11 cellular contexts compared by ENCODE assay signal in the genomic region with DNA sequence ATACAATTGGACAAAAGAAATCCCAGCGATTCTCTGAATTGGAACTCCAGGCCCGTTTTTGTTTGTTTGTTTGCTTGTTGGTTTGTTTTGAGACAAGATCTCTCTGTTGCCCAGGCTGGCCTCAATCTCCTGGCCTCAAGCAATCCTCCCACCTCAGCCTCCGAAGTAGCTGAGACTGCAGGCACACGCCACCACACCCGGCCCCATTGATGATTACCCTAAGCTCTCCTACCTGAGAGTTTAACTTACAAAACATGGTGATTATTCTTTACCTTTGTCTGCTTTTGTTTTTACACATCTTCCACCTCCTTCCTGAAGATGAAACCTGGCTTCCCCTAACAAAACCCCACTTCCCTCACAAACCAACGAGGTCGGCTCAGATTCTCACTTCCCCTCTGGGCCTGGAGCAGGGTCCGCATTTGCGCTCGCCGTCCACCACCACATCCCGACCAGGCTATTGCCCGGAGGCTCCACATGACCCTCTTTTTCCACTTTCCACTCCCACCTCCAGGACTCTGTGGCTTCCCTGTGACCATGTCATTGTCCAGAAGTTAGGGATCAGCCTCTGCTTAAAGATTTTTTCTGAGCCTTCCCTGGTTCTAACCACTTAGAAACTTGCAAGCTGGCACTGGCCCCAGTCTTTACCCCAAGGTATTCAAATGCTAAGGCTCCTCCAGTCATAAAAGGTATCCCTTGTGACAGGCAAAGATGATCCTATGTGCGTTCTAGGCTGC. TPM values are rescaled to one million over a fixed set of nuclear protein-coding genes. Genes with fewer than 3 reads are reported as not detected.
A peak's percentile ranks its signal among the peaks of the same experiment; 100 is the strongest.
DNase-seq lines count a peak whose midpoint lies in the region; ATAC-seq and TF ChIP-seq lines count a peak whose summit lies in the region.
"Had no signal": no experiment of that assay in that cellular context is flagged by ENCODE, and none has a peak within 500 bp of the region (broad histone marks: within the 10 kb centered on the region; RNA-seq: fewer than 3 reads in every experiment).

No MANE protein-coding gene starts in this region.

- WGBS in sigmoid colon, 2 donors, result 61 to 80% methylated on average over 14 of the region's 14 CpGs

- H3K4me1 Mint-ChIP-seq in CD4-positive, alpha-beta memory T cell, result peaks cover 58 to 95% (median 81%) of the 10 kb centered on the region in 4 donors

- TF ChIP-seq EP300 in sigmoid colon (IDR thresholded peaks at IDR 0.05), result no peak

- H3K27ac ChIP-seq in CD4-positive, alpha-beta memory T cell (ENCODE audit: low read depth, low read length), result no peak overlapping the region
- H3K27ac ChIP-seq in left lung (peak overlapping the region in 1 of 2 donors; percentile 43), sigmoid colon (no peak overlapping the region), PC-3 (ENCODE audit: low read length) (no peak overlapping the region)

- H3K9me2 ChIP-seq in PC-3 (replicated peaks; ENCODE audit: low read length), result no peaks in the 10 kb centered on the region

- CTCF ChIA-PET in CD4-positive, alpha-beta memory T cell (lab: Charles Lee; ENCODE audit: partially characterized antibody), result interaction anchor here (0.9 to 1.8 kb wide), 4 partner anchors 15 to 226 kb away, joined by 3 read pairs; a partner anchor contains a TSS
- CTCF ChIA-PET in PC-3 (lab: Charles Lee), result no interaction called here

- H2AFZ ChIP-seq in PC-3 (ENCODE audit: low read length), result no peak overlapping the region

- no peaks in the 10 kb centered on the region for H3K36me3 ChIP-seq in CD4-positive, alpha-beta memory T cell (ENCODE audit: insufficient read depth, low read length)
- H3K36me3 ChIP-seq in left lung, result no peaks in the 10 kb centered on the region
- no peaks in the 10 kb centered on the region for H3K36me3 ChIP-seq in sigmoid colon
- H3K36me3 ChIP-seq in PC-3 (ENCODE audit: low read depth, low read length), result no peaks in the 10 kb centered on the region

- H3K27me3 Mint-ChIP-seq in CD4-positive, alpha-beta memory T cell, result no peaks in the 10 kb centered on the region

- ATAC-seq in GM21423 (IDR thresholded peaks at IDR 0.05; ENCODE audit: unreplicated experiment) (peak; percentile 54), left lung (peak; percentile 6), PC-3 (no peak)

- H3K27me3 ChIP-seq in CD4-positive, alpha-beta memory T cell (ENCODE audit: insufficient read depth, low read length), result no peaks in the 10 kb centered on the region
- H3K27me3 ChIP-seq in left lung, result no peaks in the 10 kb centered on the region
- H3K27me3 ChIP-seq in sigmoid colon, result no peaks in the 10 kb centered on the region
- no peaks in the 10 kb centered on the region for H3K27me3 ChIP-seq in PC-3 (ENCODE audit: low read length)

- no peaks in the 10 kb centered on the region for H3K9me3 ChIP-seq in CD4-positive, alpha-beta memory T cell (ENCODE audit: control insufficient read depth in 1 of 2, low read length in 2 of 2)
- no peaks in the 10 kb centered on the region for H3K9me3 ChIP-seq in left lung
- H3K9me3 ChIP-seq in sigmoid colon, result no peaks in the 10 kb centered on the region
- H3K9me3 ChIP-seq in PC-3 (ENCODE audit: low read length), result no peaks in the 10 kb centered on the region

- H3K9ac ChIP-seq in PC-3 (ENCODE audit: low read length), result no peak overlapping the region

- intact Hi-C loops in CD4-positive, alpha-beta memory T cell (cut with micrococcal nuclease), result no loop called here
- intact Hi-C loops in left lung (cut with DNase I), result no loop called here
- intact Hi-C loops in sigmoid colon (cut with DNase I), result no loop called here
- intact Hi-C loops in PC-3 (cut with micrococcal nuclease), result no loop called here

- H3K4me2 ChIP-seq in PC-3 (ENCODE audit: low read length), result no peak overlapping the region

- POLR2A ChIA-PET in CD4-positive, alpha-beta memory T cell (lab: Charles Lee; ENCODE audit: partially characterized antibody), result interaction anchor here (1.7 to 2.1 kb wide), 2 partner anchors 12 to 96 kb away, joined by 6 to 9 read pairs; no protein-coding TSS in a partner anchor
- POLR2A ChIA-PET in PC-3 (lab: Charles Lee; ENCODE audit: unreplicated experiment), result interaction anchor here (0.6 kb wide), 1 partner anchor 13 kb away, joined by 4 read pairs; no protein-coding TSS in a partner anchor

- no peaks in the 10 kb centered on the region for H3F3A ChIP-seq in PC-3 (ENCODE audit: low read length, unreplicated experiment)

- peak overlapping the region; percentile 39 to 92 (median 82) for H3K27ac Mint-ChIP-seq in CD4-positive, alpha-beta memory T cell

- no peaks in the 10 kb centered on the region for H3K79me2 ChIP-seq in PC-3 (ENCODE audit: low read length)

- no TSS peak for BruUV-seq in PC-3 (replicated peaks; lab: Mats Ljungman, UMichigan)

- H4K20me1 ChIP-seq in PC-3 (ENCODE audit: low read length), result no peaks in the 10 kb centered on the region

- DNase-seq in CD4-positive, alpha-beta memory T cell, result no peak
- DNase-seq in NOMO-1 (lab: John Stamatoyannopoulos, UW; ENCODE audit: unreplicated experiment in 2 of 2), result peak; percentile 80 to 81
- DNase-seq in left lung, result peak; percentile 52 to 84
- DNase-seq in sigmoid colon, result no peak
- DNase-seq in SK-N-DZ (ENCODE audit: low spot score), result no peak
- DNase-seq in PC-3, result no peak
- no peak for DNase-seq in NCI-H2196 treated with DMSO at 0.1 percent for 48 hours (lab: John Stamatoyannopoulos, UW; ENCODE audit: unreplicated experiment)
- DNase-seq: mesendoderm, NCI-H2107, T1000 had no signal

- peak overlapping the region; percentile 28 to 72 (median 56) for H3K4me3 Mint-ChIP-seq in CD4-positive, alpha-beta memory T cell

- peaks cover 14 to 21% of the 10 kb centered on the region in 2 donors for H3K36me3 Mint-ChIP-seq in CD4-positive, alpha-beta memory T cell

- peaks cover 81% of the 10 kb centered on the region for H3K4me1 ChIP-seq in CD4-positive, alpha-beta memory T cell (ENCODE audit: insufficient read depth, low read length)
- H3K4me1 ChIP-seq in left lung, result peaks cover 0 to 76% of the 10 kb centered on the region in 2 donors
- no peaks in the 10 kb centered on the region for H3K4me1 ChIP-seq in sigmoid colon
- H3K4me1 ChIP-seq in PC-3 (ENCODE audit: insufficient read depth, low read length), result no peaks in the 10 kb centered on the region

- TF ChIP-seq POLR2A in sigmoid colon (IDR thresholded peaks at IDR 0.05), result no peak

- no peak for TF ChIP-seq CTCF in left lung (IDR thresholded peaks at IDR 0.05)
- TF ChIP-seq CTCF in sigmoid colon (IDR thresholded peaks at IDR 0.05), result no peak
- no peak for TF ChIP-seq CTCF in PC-3 (conservative IDR thresholded peaks at IDR 0.05; ENCODE audit: low read depth, low read length)

- H3K9me3 Mint-ChIP-seq in CD4-positive, alpha-beta memory T cell, result no peaks in the 10 kb centered on the region

- no peak overlapping the region for H3K4me3 ChIP-seq in CD4-positive, alpha-beta memory T cell (ENCODE audit: low read length in 2 of 2)
- no peak overlapping the region for H3K4me3 ChIP-seq in left lung
- H3K4me3 ChIP-seq in sigmoid colon, result no peak overlapping the region
- no peak overlapping the region for H3K4me3 ChIP-seq in PC-3 (ENCODE audit: low read length)

RNA-seq across cellular contexts. Expression of a gene that starts 14.8 kb away (rescaled TPM):
- 10 to 100 TPM; 55.9 to 56.1 TPM for total RNA-seq in CD4-positive, alpha-beta memory T cell
- 10 to 100 TPM in 1 of 2 donors, 1 to 10 TPM in 1; 8.4 to 23.1 TPM for polyA plus RNA-seq in CD4-positive, alpha-beta memory T cell
- 10 to 100 TPM in 1 of 2 donors, 1 to 10 TPM in 1; 8.2 to 21.6 TPM for total RNA-seq in left lung
- total RNA-seq in sigmoid colon, result 1 to 10 TPM in 3 of 4 donors, under 1 TPM in 1; 0.82 to 2.0 (median 1.4) TPM
- polyA plus RNA-seq in sigmoid colon, result 10 to 100 TPM in 1 of 3 donors, under 1 TPM in 2; under 0.01 to 10.3 (median 0.69) TPM
- not detected in 2 replicates for polyA plus RNA-seq in SK-N-DZ (2014; cell fraction: cytosol; rRNA removed)
- 0.18 TPM in 1 of 2 replicates, not detected in the other for polyA plus RNA-seq in SK-N-DZ (2014; cell fraction: nucleus; rRNA removed)
- total RNA-seq in PC-3 (2014; rRNA removed), result not detected in 2 replicates

Comparison
In these comparisons a context has a peak if more than half of its experiments do, and no peak if none do; other contexts are left out.
1. DNase-seq: peak in NOMO-1 (2 of 2) and left lung (2 of 2); none in CD4-positive, alpha-beta memory T cell (0 of 5), sigmoid colon (single experiment), SK-N-DZ (single experiment), PC-3 (single experiment) and NCI-H2196 treated with DMSO at 0.1 percent for 48 hours (single experiment).